Comparison of ENCODE assay signal across 8 cellular contexts in genomic region chr16:10981697-10982216, GRCh38. TPM values are rescaled to one million over a fixed set of nuclear protein-coding genes. Genes with fewer than 3 reads are reported as not detected.
DNase-seq lines count a peak whose midpoint lies in the region; ATAC-seq, FAIRE-seq and TF ChIP-seq lines count a peak whose summit lies in the region.

No MANE protein-coding gene starts in this region.

- H3K36me3 Mint-ChIP-seq in activated T-helper 1 cell treated with anti-CD3 and anti-CD28 coated beads, Interleukin-12 subunit alpha, Interleukin-12 subunit beta, Interleukin-2, Interleukin-4 antibody, amounts not matched to agents 30 ng/mL and 10 ng/mL and 1 ng/mL, durations not matched to agents 14 hours and 24 hours and 36 hours (ENCODE audit: low read depth) = peaks cover 47% of the 10 kb centered on the region

- no peak for TF ChIP-seq POLR2A in heart left ventricle (IDR thresholded peaks at IDR 0.05)

- intact Hi-C loops in left ventricle myocardium superior (cut with micrococcal nuclease) = no loop called here
- intact Hi-C loops in heart left ventricle (cut with DNase I) = no loop called here
- intact Hi-C loops in activated T-helper 1 cell treated with anti-CD3 and anti-CD28 coated beads, Interleukin-12 subunit alpha, Interleukin-12 subunit beta, Interleukin-2, Interleukin-4 antibody, amounts not matched to agents 30 ng/mL and 10 ng/mL and 1 ng/mL, durations not matched to agents 14 hours and 24 hours and 36 hours (cut with micrococcal nuclease) = no loop called here
- intact Hi-C loops in pancreas (cut with DNase I) = no loop called here

- H3K27ac ChIP-seq in heart left ventricle = no peak overlapping the region
- H3K27ac ChIP-seq in pancreas = no peak overlapping the region

- DNase-seq in left ventricle myocardium superior = no peak
- DNase-seq in heart left ventricle = no peak
- DNase-seq in NCI-H2171 (lab: John Stamatoyannopoulos, UW) = peak; percentile 89
- DNase-seq in activated T-helper 1 cell treated with anti-CD3 and anti-CD28 coated beads, Interleukin-12 subunit alpha, Interleukin-12 subunit beta, Interleukin-2, Interleukin-4 antibody, amounts not matched to agents 30 ng/mL and 10 ng/mL and 1 ng/mL, durations not matched to agents 14 hours and 24 hours and 36 hours (ENCODE audit: low spot score) = peak; percentile 34
- no peak for DNase-seq in pancreas
- no peak for DNase-seq in epidermal melanocyte (ENCODE audit: insufficient read length, low spot score)
- DNase-seq in glomerular visceral epithelial cell (ENCODE audit: extremely low spot score) = no peak

- TF ChIP-seq CTCF in heart left ventricle (IDR thresholded peaks at IDR 0.05) = peak in 4 of 12 donors; percentile 15 to 26 (median 20)
- no peak for TF ChIP-seq CTCF in pancreas (IDR thresholded peaks at IDR 0.05)

- WGBS in heart left ventricle, 4 donors = 91 to 95% (median 94%) methylated on average over 4 of the region's 4 CpGs
- 86 to 88% methylated on average over 4 of the region's 4 CpGs for WGBS in pancreas, 2 donors

- ATAC-seq in left ventricle myocardium superior (peak; percentile 30), heart left ventricle (no peak), HG02571 (IDR thresholded peaks at IDR 0.05; ENCODE audit: unreplicated experiment) (peak; percentile 72), pancreas (peak in 3 of 4 donors; percentile 28 to 47 (median 39))

- no peak for FAIRE-seq in pancreas (lab: Jason Lieb, UNC)

- H3K36me3 ChIP-seq in heart left ventricle (peaks cover 0 to 85% (median 53%) of the 10 kb centered on the region in 9 donors), pancreas (peaks cover 0 to 10% (median 0%) of the 10 kb centered on the region in 3 donors)

- H3K27ac Mint-ChIP-seq in activated T-helper 1 cell treated with anti-CD3 and anti-CD28 coated beads, Interleukin-12 subunit alpha, Interleukin-12 subunit beta, Interleukin-2, Interleukin-4 antibody, amounts not matched to agents 30 ng/mL and 10 ng/mL and 1 ng/mL, durations not matched to agents 14 hours and 24 hours and 36 hours = peak overlapping the region; percentile 40

- H3K9me3 Mint-ChIP-seq in activated T-helper 1 cell treated with anti-CD3 and anti-CD28 coated beads, Interleukin-12 subunit alpha, Interleukin-12 subunit beta, Interleukin-2, Interleukin-4 antibody, amounts not matched to agents 30 ng/mL and 10 ng/mL and 1 ng/mL, durations not matched to agents 14 hours and 24 hours and 36 hours = no peaks in the 10 kb centered on the region

- H3K27me3 ChIP-seq in heart left ventricle (no peaks in the 10 kb centered on the region), pancreas (no peaks in the 10 kb centered on the region)

- no peaks in the 10 kb centered on the region for H3K9me3 ChIP-seq in heart left ventricle
- H3K9me3 ChIP-seq in pancreas = no peaks in the 10 kb centered on the region

- H3K4me3 ChIP-seq in heart left ventricle = no peak overlapping the region
- H3K4me3 ChIP-seq in pancreas = no peak overlapping the region

- no peak overlapping the region for H3K4me3 Mint-ChIP-seq in activated T-helper 1 cell treated with anti-CD3 and anti-CD28 coated beads, Interleukin-12 subunit alpha, Interleukin-12 subunit beta, Interleukin-2, Interleukin-4 antibody, amounts not matched to agents 30 ng/mL and 10 ng/mL and 1 ng/mL, durations not matched to agents 14 hours and 24 hours and 36 hours

- H3K4me1 ChIP-seq in heart left ventricle (peaks cover 0 to 28% (median 9%) of the 10 kb centered on the region in 12 donors), pancreas (no peaks in the 10 kb centered on the region)

- H3K4me1 Mint-ChIP-seq in activated T-helper 1 cell treated with anti-CD3 and anti-CD28 coated beads, Interleukin-12 subunit alpha, Interleukin-12 subunit beta, Interleukin-2, Interleukin-4 antibody, amounts not matched to agents 30 ng/mL and 10 ng/mL and 1 ng/mL, durations not matched to agents 14 hours and 24 hours and 36 hours (ENCODE audit: low read depth) = peaks cover 73% of the 10 kb centered on the region

- no peaks in the 10 kb centered on the region for H3K27me3 Mint-ChIP-seq in activated T-helper 1 cell treated with anti-CD3 and anti-CD28 coated beads, Interleukin-12 subunit alpha, Interleukin-12 subunit beta, Interleukin-2, Interleukin-4 antibody, amounts not matched to agents 30 ng/mL and 10 ng/mL and 1 ng/mL, durations not matched to agents 14 hours and 24 hours and 36 hours (ENCODE audit: insufficient read depth)

RNA-seq across cellular contexts. Expression of gene CLEC16A, which starts 37.4 kb away (rescaled TPM):
- total RNA-seq in left ventricle myocardium superior (20.6 TPM), heart left ventricle (10 to 100 TPM; 20.3 to 41.1 (median 23.7) TPM), pancreas (10 to 100 TPM in 4 of 6 donors, 1 to 10 TPM in 2; 9.7 to 17.2 (median 10.7) TPM)
- polyA plus RNA-seq in heart left ventricle (10 to 100 TPM; 13.8 to 28.5 TPM), pancreas (10 to 100 TPM in 1 of 2 donors, 1 to 10 TPM in 1; 8.1 to 11.7 TPM)
- 36.3 and 37.4 TPM in 2 replicates for total RNA-seq in activated T-helper 1 cell treated with anti-CD3 and anti-CD28 coated beads, Interleukin-12 subunit alpha, Interleukin-12 subunit beta, Interleukin-2, Interleukin-4 antibody, amounts not matched to agents 30 ng/mL and 10 ng/mL and 1 ng/mL, durations not matched to agents 14 hours and 24 hours and 36 hours

RNA-seq across cellular contexts. Expression of gene DEXI, which starts 39.5 kb away (rescaled TPM):
- total RNA-seq in left ventricle myocardium superior = 124 TPM
- total RNA-seq in heart left ventricle = 100 to 1,000 TPM in 3 of 9 donors, 10 to 100 TPM in 6; 57.2 to 141 (median 82.4) TPM
- polyA plus RNA-seq in heart left ventricle = 100 to 1,000 TPM in 1 of 2 donors, 10 to 100 TPM in 1; 99.9 to 119 TPM
- total RNA-seq in activated T-helper 1 cell treated with anti-CD3 and anti-CD28 coated beads, Interleukin-12 subunit alpha, Interleukin-12 subunit beta, Interleukin-2, Interleukin-4 antibody, amounts not matched to agents 30 ng/mL and 10 ng/mL and 1 ng/mL, durations not matched to agents 14 hours and 24 hours and 36 hours = 36.2 and 40.8 TPM in 2 replicates
- total RNA-seq in pancreas = 10 to 100 TPM; 12.0 to 22.6 (median 16.8) TPM
- polyA plus RNA-seq in pancreas = 10 to 100 TPM; 14.4 to 21.4 TPM

Comparison
In these comparisons a context has a peak if more than half of its experiments do, and no peak if none do; other contexts are left out.
1. ATAC-seq: peak in left ventricle myocardium superior (single experiment), HG02571 (single experiment) and pancreas (3 of 4); none in heart left ventricle (0 of 4).
2. DNase-seq: peak in NCI-H2171 (single experiment) and activated T-helper 1 cell treated with anti-CD3 and anti-CD28 coated beads, Interleukin-12 subunit alpha, Interleukin-12 subunit beta, Interleukin-2, Interleukin-4 antibody, amounts not matched to agents 30 ng/mL and 10 ng/mL and 1 ng/mL, durations not matched to agents 14 hours and 24 hours and 36 hours (single experiment); none in left ventricle myocardium superior (single experiment), heart left ventricle (0 of 5), pancreas (0 of 6), epidermal melanocyte (single experiment) and glomerular visceral epithelial cell (single experiment).